17 cellular contexts compared by ENCODE assay signal in genomic region chr13:68234278-68234677, GRCh38.
A peak's percentile ranks its signal among the peaks of the same experiment; 100 is the strongest.
DNase-seq lines count a peak whose midpoint lies in the region; ATAC-seq, FAIRE-seq and TF ChIP-seq lines count a peak whose summit lies in the region.
"Had no signal": no experiment of that assay in that cellular context is flagged by ENCODE, and none has a peak within 500 bp of the region (broad histone marks: within the 10 kb centered on the region; RNA-seq: fewer than 3 reads in every experiment).

No MANE protein-coding gene starts in this region.

- H2BK15ac ChIP-seq in mesendoderm (replicated peaks; ENCODE audit: low read depth): no peak overlapping the region

- no peak overlapping the region for H2BK120ac ChIP-seq in mesendoderm (ENCODE audit: low read depth, low read length)

- no peak overlapping the region for H4K8ac ChIP-seq in mesendoderm (ENCODE audit: low read depth, low read length)

- in situ Hi-C loops in Panc1 (cut with HindIII; ENCODE audit: low pct_unique_long_range_greater_than_20kb, low sequenced_read_pairs): no loop called here

- no peak overlapping the region for H3K23ac ChIP-seq in mesendoderm (ENCODE audit: low read length)

- H3K9me3 ChIP-seq in Panc1 (ENCODE audit: control insufficient read depth, insufficient read depth, low read depth, low read length): no peaks in the 10 kb centered on the region
- H3K9me3 ChIP-seq in WERI-Rb-1 (ENCODE audit: severe bottlenecking): no peaks in the 10 kb centered on the region
- no peaks in the 10 kb centered on the region for H3K9me3 ChIP-seq in small intestine (ENCODE audit: control insufficient read depth, low read depth)
- H3K9me3 ChIP-seq: gastrocnemius medialis, left lung had no signal

- H3K56ac ChIP-seq in mesendoderm (ENCODE audit: low read length): no peak overlapping the region

- no peaks in the 10 kb centered on the region for H3K36me3 ChIP-seq in Panc1 (ENCODE audit: control insufficient read depth, insufficient read depth, low read length)
- H3K36me3 ChIP-seq in mesendoderm (ENCODE audit: control insufficient read depth, insufficient read depth, low read length): no peaks in the 10 kb centered on the region
- H3K36me3 ChIP-seq in WERI-Rb-1: no peaks in the 10 kb centered on the region
- H3K36me3 ChIP-seq in small intestine (ENCODE audit: control insufficient read depth in 2 of 2, insufficient read depth in 2 of 2, low read length in 2 of 2): no peaks in the 10 kb centered on the region
- H3K36me3 ChIP-seq: gastrocnemius medialis, left lung had no signal

- no peak overlapping the region for H3K18ac ChIP-seq in mesendoderm (ENCODE audit: low read length)

- no peak overlapping the region for H3K27ac ChIP-seq in Panc1 (ENCODE audit: low read length)
- H3K27ac ChIP-seq in mesendoderm (ENCODE audit: low read depth, low read length): no peak overlapping the region
- no peak overlapping the region for H3K27ac ChIP-seq in WERI-Rb-1
- no peak overlapping the region for H3K27ac ChIP-seq in small intestine (ENCODE audit: low read depth in 1 of 2, low read length in 1 of 2)
- H3K27ac ChIP-seq: gastrocnemius medialis, left lung, skin epidermis had no signal

- no peak overlapping the region for H3K9ac ChIP-seq in mesendoderm (ENCODE audit: low read length)

- no peak overlapping the region for H3K4me2 ChIP-seq in mesendoderm (ENCODE audit: low read length)

- no TSS peak for BruUV-seq in Panc1 (replicated peaks; lab: Mats Ljungman, UMichigan)

- H3K4me1 ChIP-seq in Panc1 (ENCODE audit: control insufficient read depth, insufficient read depth, low read length) (no peaks in the 10 kb centered on the region), mesendoderm (ENCODE audit: control insufficient read depth, low read depth, low read length) (no peaks in the 10 kb centered on the region), small intestine (ENCODE audit: control insufficient read depth in 2 of 2, insufficient read depth in 1 of 2, low read depth in 1 of 2, low read length in 1 of 2) (no peaks in the 10 kb centered on the region)
- H3K4me1 ChIP-seq: gastrocnemius medialis, left lung had no signal

- POLR2A ChIA-PET in Panc1 (lab: Charles Lee): no interaction called here

- no peak overlapping the region for H2AK5ac ChIP-seq in mesendoderm (ENCODE audit: low read length)

- peak; percentile 43 for DNase-seq in HCEC 1CT
- DNase-seq in Panc1 (ENCODE audit: low read depth, low spot score): no peak
- DNase-seq in epithelial cell of esophagus (ENCODE audit: low read depth): peak; percentile 47
- DNase-seq in mesendoderm: peak; percentile 20
- DNase-seq in WERI-Rb-1: no peak
- DNase-seq in SIG-M5 treated with dmso at 0.1 percent for 504 hours (lab: John Stamatoyannopoulos, UW; ENCODE audit: unreplicated experiment): no peak
- DNase-seq in NCI-H2107 treated with DMSO at 0.1 percent for 48 hours (lab: John Stamatoyannopoulos, UW; ENCODE audit: unreplicated experiment): no peak
- no peak for DNase-seq in small intestine
- DNase-seq: activated CD4-positive, alpha-beta T cell treated with anti-CD3 and anti-CD28 coated beads for 36 hours; activated T-cell treated with anti-CD3 and anti-CD28 coated beads, Interleukin-2, amount 50 U/mL, for 1 hour; CD8-positive, alpha-beta T cell; gastrocnemius medialis; left lung; NCI-H187; nephron progenitor cell; T-cell had no signal

- intact Hi-C loops in Panc1 (cut with micrococcal nuclease; ENCODE audit: unreplicated experiment): no loop called here

- CTCF ChIA-PET in Panc1 (lab: Charles Lee): no interaction called here

- H2BK5ac ChIP-seq in mesendoderm (ENCODE audit: low read length): no peak overlapping the region

- H3K27me3 ChIP-seq in Panc1 (ENCODE audit: control insufficient read depth, insufficient read depth, low read length) (no peaks in the 10 kb centered on the region), mesendoderm (ENCODE audit: insufficient read depth, low read length, poor library complexity) (no peaks in the 10 kb centered on the region), WERI-Rb-1 (ENCODE audit: insufficient read depth, low read depth, severe bottlenecking) (no peaks in the 10 kb centered on the region), small intestine (ENCODE audit: control insufficient read depth in 2 of 2, insufficient read depth in 2 of 2, low read length in 2 of 2) (no peaks in the 10 kb centered on the region)
- H3K27me3 ChIP-seq: gastrocnemius medialis, left lung had no signal

- no peak overlapping the region for H4K5ac ChIP-seq in mesendoderm (ENCODE audit: low read length)

- TF ChIP-seq CTCF in Panc1 (IDR thresholded peaks at IDR 0.05): peak; percentile 20; the same call in 1 of the 2 replicates
- TF ChIP-seq CTCF in epithelial cell of esophagus (IDR thresholded peaks at IDR 0.05; ENCODE audit: insufficient read depth, low read depth, low read length, missing control alignments): peak; percentile 54
- no peak for TF ChIP-seq CTCF in WERI-Rb-1 (IDR thresholded peaks at IDR 0.05; ENCODE audit: low read depth, low read length)

- ATAC-seq in Panc1: no peak
- ATAC-seq: activated CD4-positive, alpha-beta T cell treated with anti-CD3 and anti-CD28 coated beads for 36 hours; CD8-positive, alpha-beta T cell; gastrocnemius medialis; left lung; T-cell had no signal

- H3K4me3 ChIP-seq in Panc1 (ENCODE audit: low read depth in 2 of 2, low read length in 2 of 2) (no peak overlapping the region), epithelial cell of esophagus (ENCODE audit: low read length) (no peak overlapping the region), mesendoderm (ENCODE audit: low read length) (no peak overlapping the region), WERI-Rb-1 (ENCODE audit: low read depth, low read length) (no peak overlapping the region), small intestine (ENCODE audit: low read depth in 1 of 2, low read length in 2 of 2) (no peak overlapping the region)
- H3K4me3 ChIP-seq: gastrocnemius medialis, left lung, skin epidermis had no signal

- no peak overlapping the region for H3K4ac ChIP-seq in mesendoderm (ENCODE audit: low read depth, low read length)

- no peaks in the 10 kb centered on the region for H3K79me2 ChIP-seq in mesendoderm (ENCODE audit: control insufficient read depth, insufficient read depth, low read length)

- H3K79me1 ChIP-seq in mesendoderm (ENCODE audit: low read length): no peaks in the 10 kb centered on the region

- FAIRE-seq in small intestine (lab: Jason Lieb, UNC): no peak

Comparison
In these comparisons a context has a peak if more than half of its experiments do, and no peak if none do; other contexts are left out.
1. DNase-seq: peak in HCEC 1CT (single experiment), epithelial cell of esophagus (single experiment) and mesendoderm (single experiment); none in Panc1 (single experiment), WERI-Rb-1 (single experiment), SIG-M5 treated with dmso at 0.1 percent for 504 hours (single experiment), NCI-H2107 treated with DMSO at 0.1 percent for 48 hours (single experiment) and small intestine (single experiment).